ENCODE assay signal across 9 cellular contexts in the genomic region with DNA sequence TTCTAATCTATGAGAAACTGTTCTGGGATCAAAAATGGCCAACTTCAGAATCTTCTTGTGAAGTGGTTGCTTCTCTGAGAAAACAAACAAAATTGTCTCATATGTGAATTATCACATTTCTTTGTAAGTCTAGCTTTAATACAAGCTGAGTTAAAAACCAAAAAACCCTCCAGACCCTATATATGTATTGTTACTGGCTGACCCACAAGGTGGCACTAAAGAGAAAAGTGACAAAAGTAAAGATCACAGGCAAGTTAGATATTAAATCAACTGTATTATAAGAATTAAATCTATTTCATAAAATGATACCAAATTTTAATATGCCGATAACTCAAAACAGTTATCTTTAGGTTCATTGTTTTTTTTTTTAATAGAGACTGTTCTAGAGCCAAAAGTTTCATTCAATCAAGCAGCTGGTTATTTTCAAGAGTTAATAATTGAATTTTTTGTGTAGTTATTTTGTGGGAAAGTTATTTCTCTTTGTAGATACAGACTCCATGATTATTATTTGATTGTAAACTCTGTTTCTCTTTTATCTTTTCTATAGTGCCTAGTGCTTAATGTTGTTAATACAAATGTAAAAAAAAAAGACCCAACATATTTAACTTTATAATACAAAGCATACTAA. TPM values are rescaled to one million over a fixed set of nuclear protein-coding genes. Genes with fewer than 3 reads are reported as not detected.
DNase-seq lines count a peak whose midpoint lies in the region; TF ChIP-seq lines count a peak whose summit lies in the region.
"Had no signal": no experiment of that assay in that cellular context is flagged by ENCODE, and none has a peak within 500 bp of the region (broad histone marks: within the 10 kb centered on the region; RNA-seq: fewer than 3 reads in every experiment).

No MANE protein-coding gene starts in this region.

- H3K4me3 ChIP-seq in dorsolateral prefrontal cortex = no peak overlapping the region
- H3K4me3 ChIP-seq: BLaER1 treated with 17β-estradiol and CSF1 and Interleukin-3, amounts not matched to agents 10 nM and 100 nM had no signal

- H3K27ac ChIP-seq in dorsolateral prefrontal cortex = no peak overlapping the region
- H3K27ac ChIP-seq: BLaER1 treated with 17β-estradiol and CSF1 and Interleukin-3, amounts not matched to agents 10 nM and 100 nM had no signal

- intact Hi-C loops in dorsolateral prefrontal cortex (cut with DNase I) = no loop called here

- H3K27me3 ChIP-seq in dorsolateral prefrontal cortex = no peaks in the 10 kb centered on the region

- peak in 55 of 56 donors; percentile 25 to 66 (median 47) for TF ChIP-seq CTCF in dorsolateral prefrontal cortex (IDR thresholded peaks at IDR 0.05 in 54 of 56, conservative IDR thresholded peaks at IDR 0.05 in 2 of 56; ENCODE audit: low read depth in 1 of 56, partially characterized antibody in 56 of 56)

- DNase-seq in NCI-H2171 treated with DMSO at 0.1 percent for 48 hours (lab: John Stamatoyannopoulos, UW) (peak; percentile 46), NCI-H2171 (lab: John Stamatoyannopoulos, UW) (no peak), NCI-H2227 (lab: John Stamatoyannopoulos, UW; ENCODE audit: unreplicated experiment) (peak; percentile 39), dorsolateral prefrontal cortex (no peak), retina (peak; percentile 14), nucleus accumbens (lab: John Stamatoyannopoulos, UW) (no peak)
- DNase-seq in activated effector memory CD4-positive, alpha-beta T cell treated with anti-CD3 and anti-CD28 coated beads, Interleukin-2, amount 50 U/mL, for 16 hours = no peak
- no peak for DNase-seq in activated CD8-positive, alpha-beta memory T cell treated with anti-CD3 and anti-CD28 coated beads, Interleukin-2, amount 50 U/mL, for 48 hours

RNA-seq across cellular contexts. Expression of gene TRHDE, which starts 7.5 kb away (rescaled TPM):
- total RNA-seq in dorsolateral prefrontal cortex = 10 to 100 TPM; 14.1 to 93.9 (median 41.5) TPM

Comparison
In these comparisons a context has a peak if more than half of its experiments do, and no peak if none do; other contexts are left out.
1. DNase-seq: peak in NCI-H2171 treated with DMSO at 0.1 percent for 48 hours (single experiment), NCI-H2227 (single experiment) and retina (single experiment); none in NCI-H2171 (single experiment), dorsolateral prefrontal cortex (0 of 10), activated effector memory CD4-positive, alpha-beta T cell treated with anti-CD3 and anti-CD28 coated beads, Interleukin-2, amount 50 U/mL, for 16 hours (single experiment), nucleus accumbens (0 of 56) and activated CD8-positive, alpha-beta memory T cell treated with anti-CD3 and anti-CD28 coated beads, Interleukin-2, amount 50 U/mL, for 48 hours (single experiment).